ENCODE assay signal across 8 cellular contexts in the genomic region with DNA sequence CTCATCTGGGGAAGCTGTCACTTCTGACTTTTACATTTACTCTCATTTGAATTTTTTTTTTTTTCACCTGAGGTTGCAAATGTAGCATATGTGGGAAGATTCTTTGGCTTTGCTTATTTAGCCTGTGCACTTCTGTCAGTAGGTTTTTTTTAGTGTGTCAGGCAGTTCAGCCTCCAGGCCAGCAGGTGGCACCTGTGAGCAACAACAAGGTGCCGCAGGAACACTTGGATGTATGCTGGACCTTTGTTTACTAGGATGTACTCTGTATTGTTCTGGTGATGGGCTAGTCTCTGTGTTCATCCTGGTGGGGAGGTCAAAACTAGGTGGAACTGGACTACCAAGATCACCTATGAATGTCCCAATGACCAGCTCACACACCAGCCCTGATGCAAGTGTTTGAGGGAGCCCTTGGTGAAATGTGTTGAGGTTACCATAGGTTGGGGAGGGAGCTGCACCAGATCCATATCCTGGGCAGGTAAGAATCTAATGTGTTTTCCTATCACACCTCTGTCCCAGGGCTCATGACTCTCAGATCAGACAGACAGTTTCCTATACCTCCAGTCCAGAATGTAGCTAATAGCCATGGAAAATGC.
DNase-seq lines count a peak whose midpoint lies in the region; ATAC-seq and TF ChIP-seq lines count a peak whose summit lies in the region.

No MANE protein-coding gene starts in this region.

- ATAC-seq in GM21367 (IDR thresholded peaks at IDR 0.05; ENCODE audit: unreplicated experiment) (peak; percentile 65), upper lobe of right lung (no peak), Right ventricle myocardium superior (ENCODE audit: poor library complexity) (no peak), HG02588 (IDR thresholded peaks at IDR 0.05; ENCODE audit: unreplicated experiment) (no peak)

- H3K4me3 ChIP-seq in epithelial cell of proximal tubule (ENCODE audit: low read depth, low read length) (no peak overlapping the region), upper lobe of right lung (no peak overlapping the region)

- H3K27ac ChIP-seq in upper lobe of right lung, result no peak overlapping the region

- H3K9me3 ChIP-seq in upper lobe of right lung, result no peaks in the 10 kb centered on the region

- no peaks in the 10 kb centered on the region for H3K27me3 ChIP-seq in upper lobe of right lung

- H3K4me1 ChIP-seq in upper lobe of right lung, result no peaks in the 10 kb centered on the region

- peak; percentile 0 for DNase-seq in EL
- peak; percentile 1 for DNase-seq in MV-4-11 (lab: John Stamatoyannopoulos, UW)
- DNase-seq in epithelial cell of proximal tubule (ENCODE audit: low read depth), result no peak
- no peak for DNase-seq in upper lobe of right lung
- no peak for DNase-seq in Right ventricle myocardium superior
- DNase-seq in glomerular visceral epithelial cell (ENCODE audit: extremely low spot score), result no peak

- H3K36me3 ChIP-seq in upper lobe of right lung, result no peaks in the 10 kb centered on the region

- TF ChIP-seq CTCF in epithelial cell of proximal tubule (conservative IDR thresholded peaks at IDR 0.05; ENCODE audit: low read depth, low read length) (peak; percentile 70), upper lobe of right lung (IDR thresholded peaks at IDR 0.05) (peak; percentile 27)

- intact Hi-C loops in upper lobe of right lung (cut with DNase I) (no loop called here), Right ventricle myocardium superior (cut with DNase I) (no loop called here)

Comparison
In these comparisons a context has a peak if more than half of its experiments do, and no peak if none do; other contexts are left out.
1. DNase-seq: peak in EL (single experiment) and MV-4-11 (single experiment); none in epithelial cell of proximal tubule (single experiment), upper lobe of right lung (single experiment), Right ventricle myocardium superior (single experiment) and glomerular visceral epithelial cell (single experiment).